ENCODE assay signal across 18 cellular contexts in genomic region chr10:133327651-133328357, GRCh38. TPM values are rescaled to one million over a fixed set of nuclear protein-coding genes. Genes with fewer than 3 reads are reported as not detected.
DNase-seq lines count a peak whose midpoint lies in the region; ATAC-seq, FAIRE-seq and TF ChIP-seq lines count a peak whose summit lies in the region.
"Had no signal": no experiment of that assay in that cellular context is flagged by ENCODE, and none has a peak within 500 bp of the region (broad histone marks: within the 10 kb centered on the region; RNA-seq: fewer than 3 reads in every experiment).

No MANE protein-coding gene starts in this region.

- no peak overlapping the region for H2AFZ ChIP-seq in HepG2 (ENCODE audit: low read length)
- H2AFZ ChIP-seq: PC-9 had no signal

- no peak overlapping the region for H3K4me2 ChIP-seq in HepG2 (ENCODE audit: low read depth, low read length)
- H3K4me2 ChIP-seq: PC-9 had no signal

- FAIRE-seq in HepG2 (lab: Jason Lieb, UNC) = no peak
- FAIRE-seq: frontal cortex had no signal

- TF ChIP-seq RAD21 in HepG2 (CRISPR knock-in tag; IDR thresholded peaks at IDR 0.05) = no peak

- H3K4me1 ChIP-seq in HepG2 (ENCODE audit: insufficient read depth, low read length) (peaks cover 29% of the 10 kb centered on the region), right lobe of liver (peaks cover 0 to 14% (median 0%) of the 10 kb centered on the region in 4 donors)

- peaks cover 11% of the 10 kb centered on the region for H3K36me3 Mint-ChIP-seq in brain
- no peaks in the 10 kb centered on the region for H3K36me3 Mint-ChIP-seq in type B pancreatic cell
- no peaks in the 10 kb centered on the region for H3K36me3 Mint-ChIP-seq in T-cell

- in situ Hi-C loops in HepG2 (cut with HindIII; ENCODE audit: extremely low pct_ligation_motif_present, low pct_unique_long_range_greater_than_20kb) = no loop called here

- H3K36me3 ChIP-seq in HepG2 (replicated peaks in 1 of 2; ENCODE audit: control insufficient read depth in 1 of 2, insufficient read depth in 2 of 2, low read length in 2 of 2) = no peaks in the 10 kb centered on the region
- H3K36me3 ChIP-seq in right lobe of liver = no peaks in the 10 kb centered on the region
- H3K36me3 ChIP-seq: uterus had no signal

- H3K4me3 ChIP-seq in HepG2 (replicated peaks in 1 of 3; ENCODE audit: insufficient read depth in 1 of 3, low read depth in 2 of 3, low read length in 3 of 3) (no peak overlapping the region; a peak in 1 of 6 replicates), right lobe of liver (no peak overlapping the region)
- H3K4me3 ChIP-seq: PC-9, uterus had no signal

- CTCF ChIA-PET in HepG2 (lab: Yijun Ruan, JAX; ENCODE audit: low intra/inter-chr PET ratio, low total read pairs) (no interaction called here), T-cell (lab: Charles Lee) (interaction anchor here in 1 of 2 donors (0.6 to 1.6 kb wide), 2 partner anchors 9 to 15 kb away, joined by 3 to 5 read pairs; no protein-coding TSS in a partner anchor)

- TF ChIP-seq EP300 in HepG2 (IDR thresholded peaks at IDR 0.05; ENCODE audit: low read depth in 2 of 2, low read length in 2 of 2) = no peak
- no peak for TF ChIP-seq EP300 in HepG2 (CRISPR knock-in tag; IDR thresholded peaks at IDR 0.05; ENCODE audit: borderline replicate concordance)

- DNase-seq in HepG2 (ENCODE audit: low spot score) (no peak), right lobe of liver (no peak), type B pancreatic cell (ENCODE audit: extremely low spot score, unreplicated experiment) (no peak), T-cell (no peak)
- DNase-seq: CD4-positive, alpha-beta T cell; NCI-H1417 treated with DMSO at 0.1 percent for 48 hours; nephron progenitor cell; PC-9; T-helper 1 cell; uterus had no signal

- no peaks in the 10 kb centered on the region for H3K79me2 ChIP-seq in HepG2 (ENCODE audit: insufficient read depth, low read length)

- TF ChIP-seq POLR2A in HepG2 (IDR thresholded peaks at IDR 0.05; ENCODE audit: insufficient read depth in 1 of 2, low read depth in 2 of 2, low read length in 2 of 2) = no peak
- no peak for TF ChIP-seq POLR2A in right lobe of liver (IDR thresholded peaks at IDR 0.05)

- H3K27ac Mint-ChIP-seq in brain (no peak overlapping the region), type B pancreatic cell (peak overlapping the region; percentile 5), T-cell (no peak overlapping the region)
- H3K27ac Mint-ChIP-seq: activated T-helper 17 cell treated with anti-CD3 and anti-CD28 coated beads, Interleukin-2, amount 50 U/mL, for 72 hours; CD4-positive, alpha-beta T cell; nephron progenitor cell had no signal

- ATAC-seq in HepG2 (no peak), right lobe of liver (no peak), T-cell (replicated peaks in 1 of 4) (no peak), GM21723 (IDR thresholded peaks at IDR 0.05; ENCODE audit: unreplicated experiment) (no peak)
- ATAC-seq: activated T-helper 17 cell treated with anti-CD3 and anti-CD28 coated beads, Interleukin-2, amount 50 U/mL, for 72 hours had no signal

- BruUV-seq in HepG2 (replicated peaks; lab: Mats Ljungman, UMichigan) = no TSS peak

- H3K27me3 Mint-ChIP-seq in brain = peaks cover 54% of the 10 kb centered on the region
- peaks cover 54% of the 10 kb centered on the region for H3K27me3 Mint-ChIP-seq in type B pancreatic cell
- peaks cover 10 to 42% of the 10 kb centered on the region in 2 donors for H3K27me3 Mint-ChIP-seq in T-cell

- WGBS in HepG2 (ENCODE audit: low lambda C conversion rate) = 0% methylated on average over 2 of the region's 12 CpGs
- WGBS in right lobe of liver (ENCODE audit: insufficient coverage, low coverage, low lambda C conversion rate, missing lambda C conversion rate) = 30% methylated on average over 3 of the region's 12 CpGs

- H3K9me3 Mint-ChIP-seq in brain (peaks cover 7 to 15% (median 13%) of the 10 kb centered on the region in 5 experiments), type B pancreatic cell (peaks cover 5% of the 10 kb centered on the region), T-cell (no peaks in the 10 kb centered on the region)
- H3K9me3 Mint-ChIP-seq: activated T-helper 17 cell treated with anti-CD3 and anti-CD28 coated beads, Interleukin-2, amount 50 U/mL, for 72 hours had no signal

- peaks cover 7 to 67% of the 10 kb centered on the region in 2 experiments for H3K27me3 ChIP-seq in HepG2 (ENCODE audit: control insufficient read depth in 1 of 2, insufficient read depth in 2 of 2, low read length in 2 of 2)
- peaks cover 14 to 24% of the 10 kb centered on the region in 2 donors for H3K27me3 ChIP-seq in right lobe of liver

- H3K9me3 ChIP-seq in HepG2 (ENCODE audit: low read length) (no peaks in the 10 kb centered on the region), right lobe of liver (no peaks in the 10 kb centered on the region)
- H3K9me3 ChIP-seq: uterus had no signal

- TF ChIP-seq CTCF in HepG2 (CRISPR knock-in tag; IDR thresholded peaks at IDR 0.05) (0 out of 2 replicates have a peak, but pooled peaks have one; percentile 18), right lobe of liver (IDR thresholded peaks at IDR 0.05) (no peak), brain (conservative IDR thresholded peaks at IDR 0.05) (no peak), type B pancreatic cell (conservative IDR thresholded peaks at IDR 0.05) (no peak)

- H3K4me1 Mint-ChIP-seq in brain = peaks cover 30% of the 10 kb centered on the region
- peaks cover 10% of the 10 kb centered on the region for H3K4me1 Mint-ChIP-seq in type B pancreatic cell (ENCODE audit: unreplicated experiment)
- peaks cover 10 to 16% (median 15%) of the 10 kb centered on the region in 3 donors for H3K4me1 Mint-ChIP-seq in T-cell
- H3K4me1 Mint-ChIP-seq: activated T-helper 17 cell treated with anti-CD3 and anti-CD28 coated beads, Interleukin-2, amount 50 U/mL, for 72 hours had no signal

- H4K20me1 ChIP-seq in HepG2 (ENCODE audit: insufficient read depth, low read length) = no peaks in the 10 kb centered on the region

- H3K4me3 Mint-ChIP-seq in brain (peak overlapping the region in 3 of 5 experiments; percentile 2 to 44 (median 23)), type B pancreatic cell (no peak overlapping the region), T-cell (no peak overlapping the region)
- H3K4me3 Mint-ChIP-seq: activated T-helper 17 cell treated with anti-CD3 and anti-CD28 coated beads, Interleukin-2, amount 50 U/mL, for 72 hours; CD4-positive, alpha-beta T cell; nephron progenitor cell had no signal

- no peak overlapping the region for H3K9ac ChIP-seq in HepG2 (ENCODE audit: insufficient read depth, low read depth, low read length)

- intact Hi-C loops in HepG2 (cut with micrococcal nuclease; ENCODE audit: unreplicated experiment) = loop anchor here (1.0 to 10.0 kb wide), 3 partner anchors 21 to 67 kb away; partner anchors contain the start of genes ECHS1, MTG1 and PAOX
- intact Hi-C loops in right lobe of liver (cut with DNase I) = loop anchor here in 1 of 2 donors (10.0 kb wide), 1 partner anchor 47 kb away; the partner anchor contains the start of genes ECHS1 and PAOX

- H3K27ac ChIP-seq in HepG2 (ENCODE audit: extremely low read length, insufficient read depth, low read length) (no peak overlapping the region), right lobe of liver (no peak overlapping the region)
- H3K27ac ChIP-seq: PC-9, uterus had no signal

- POLR2A ChIA-PET in HepG2 (lab: Yijun Ruan, JAX) = interaction anchor here (2.0 to 4.5 kb wide), 2 partner anchors 20 to 30 kb away, joined by 9 to 31 read pairs; partner anchors contain the start of genes FUOM and PRAP1
- POLR2A ChIA-PET in T-cell (lab: Charles Lee) = no interaction called here

RNA-seq across cellular contexts. Expression of gene CALY, which starts 8.9 kb away (rescaled TPM):
- total RNA-seq in HepG2 (2016; rRNA removed; fragmentation: Illumina TruSeq; extraction: Trizol) (not detected in 2 replicates), right lobe of liver (not detected), type B pancreatic cell (ENCODE audit: low replicate concordance) (3.6 and 8.5 TPM in 2 replicates), T-cell (1 to 10 TPM in 4 of 5 donors, under 1 TPM in 1; 0.68 to 5.1 (median 3.6) TPM)
- total RNA-seq in HepG2 (2016; cell fraction: cytosol; rRNA removed; fragmentation: Illumina TruSeq; extraction: Trizol; ENCODE audit: low read depth) = not detected in 2 replicates
- not detected in 2 replicates for total RNA-seq in HepG2 (2016; cell fraction: insoluble cytoplasmic fraction; rRNA removed; fragmentation: Illumina TruSeq; extraction: Trizol)
- total RNA-seq in HepG2 (2016; cell fraction: membrane; rRNA removed; fragmentation: Illumina TruSeq; extraction: Trizol) = not detected in 2 replicates
- total RNA-seq in HepG2 (2016; cell fraction: nucleus; rRNA removed; fragmentation: Illumina TruSeq; extraction: Trizol) = not detected in 2 replicates
- polyA plus RNA-seq in HepG2 (2011; rRNA removed) (0.08 and 0.21 TPM in 2 replicates), brain (ENCODE audit: insufficient read depth, low read depth, low replicate concordance) (52.8 TPM)
- 0.12 and 0.31 TPM in 2 replicates for polyA plus RNA-seq in HepG2 (2011; cell fraction: cytosol; rRNA removed)
- polyA plus RNA-seq in HepG2 (2011; cell fraction: nucleus; rRNA removed) = 0.50 and 0.55 TPM in 2 replicates
- 0.23 and 0.35 TPM in 2 replicates for polyA plus RNA-seq in HepG2 (2012)
- polyA plus RNA-seq in HepG2 (2016; cell fraction: cytosol; fragmentation: Illumina TruSeq; extraction: Trizol; ENCODE audit: low read depth) = not detected in 2 replicates
- polyA plus RNA-seq in HepG2 (2016; cell fraction: insoluble cytoplasmic fraction; fragmentation: Illumina TruSeq; extraction: Trizol; ENCODE audit: low read depth) = not detected in 2 replicates
- polyA plus RNA-seq in HepG2 (2016; cell fraction: membrane; fragmentation: Illumina TruSeq; extraction: Trizol; ENCODE audit: low read depth) = not detected in 2 replicates
- not detected in 2 replicates for polyA plus RNA-seq in HepG2 (2016; cell fraction: nucleus; fragmentation: Illumina TruSeq; extraction: Trizol; ENCODE audit: insufficient read depth, low read depth)
- polyA minus RNA-seq in HepG2 (2011; rRNA and poly(A)+ RNA removed; ENCODE audit: low replicate concordance) = 0.12 TPM in 1 of 2 replicates, not detected in the other
- not detected in 2 replicates for polyA minus RNA-seq in HepG2 (2011; cell fraction: cytosol; rRNA and poly(A)+ RNA removed)
- not detected in 2 replicates for polyA minus RNA-seq in HepG2 (2011; cell fraction: nucleus; rRNA and poly(A)+ RNA removed)
- total RNA-seq: activated T-helper 17 cell treated with anti-CD3 and anti-CD28 coated beads, Interleukin-2, amount 50 U/mL, for 72 hours; Daoy; lower leg skin; PC-9; renal cortical epithelial cell had no signal

RNA-seq across cellular contexts. Expression of gene ZNF511, which starts 19.1 kb away (rescaled TPM):
- total RNA-seq in HepG2 (2016; rRNA removed; fragmentation: Illumina TruSeq; extraction: Trizol) = 53.4 and 66.4 TPM in 2 replicates
- total RNA-seq in HepG2 (2016; cell fraction: cytosol; rRNA removed; fragmentation: Illumina TruSeq; extraction: Trizol; ENCODE audit: low read depth) = 127 and 151 TPM in 2 replicates
- 45.9 and 63.3 TPM in 2 replicates for total RNA-seq in HepG2 (2016; cell fraction: insoluble cytoplasmic fraction; rRNA removed; fragmentation: Illumina TruSeq; extraction: Trizol)
- total RNA-seq in HepG2 (2016; cell fraction: membrane; rRNA removed; fragmentation: Illumina TruSeq; extraction: Trizol) = 118 and 128 TPM in 2 replicates
- total RNA-seq in HepG2 (2016; cell fraction: nucleus; rRNA removed; fragmentation: Illumina TruSeq; extraction: Trizol) = 24.0 and 36.2 TPM in 2 replicates
- polyA plus RNA-seq in HepG2 (2011; rRNA removed) = 35.6 and 37.0 TPM in 2 replicates
- polyA plus RNA-seq in HepG2 (2011; cell fraction: cytosol; rRNA removed) = 27.9 and 34.4 TPM in 2 replicates
- polyA plus RNA-seq in HepG2 (2011; cell fraction: nucleus; rRNA removed) = 40.1 and 48.7 TPM in 2 replicates
- polyA plus RNA-seq in HepG2 (2012) = 30.0 and 30.3 TPM in 2 replicates
- 150 and 156 TPM in 2 replicates for polyA plus RNA-seq in HepG2 (2016; cell fraction: cytosol; fragmentation: Illumina TruSeq; extraction: Trizol; ENCODE audit: low read depth)
- polyA plus RNA-seq in HepG2 (2016; cell fraction: insoluble cytoplasmic fraction; fragmentation: Illumina TruSeq; extraction: Trizol; ENCODE audit: low read depth) = 57.9 and 63.8 TPM in 2 replicates
- 121 and 129 TPM in 2 replicates for polyA plus RNA-seq in HepG2 (2016; cell fraction: membrane; fragmentation: Illumina TruSeq; extraction: Trizol; ENCODE audit: low read depth)
- polyA plus RNA-seq in HepG2 (2016; cell fraction: nucleus; fragmentation: Illumina TruSeq; extraction: Trizol; ENCODE audit: insufficient read depth, low read depth) = 62.1 and 62.9 TPM in 2 replicates
- 48.5 and 63.6 TPM in 2 replicates for polyA minus RNA-seq in HepG2 (2011; rRNA and poly(A)+ RNA removed; ENCODE audit: low replicate concordance)
- 11.6 and 21.1 TPM in 2 replicates for polyA minus RNA-seq in HepG2 (2011; cell fraction: cytosol; rRNA and poly(A)+ RNA removed)
- polyA minus RNA-seq in HepG2 (2011; cell fraction: nucleus; rRNA and poly(A)+ RNA removed) = 13.3 and 16.2 TPM in 2 replicates
- 10 to 100 TPM; 17.4 to 30.2 (median 25.9) TPM for total RNA-seq in right lobe of liver
- 39.1 TPM for polyA plus RNA-seq in brain (ENCODE audit: insufficient read depth, low read depth, low replicate concordance)
- 39.7 and 51.9 TPM in 2 replicates for total RNA-seq in type B pancreatic cell (ENCODE audit: low replicate concordance)
- total RNA-seq in T-cell = 10 to 100 TPM; 35.2 to 44.7 (median 36.8) TPM

RNA-seq across cellular contexts. Expression of gene TUBGCP2, which starts 19.1 kb away (rescaled TPM):
- 34.5 and 44.1 TPM in 2 replicates for total RNA-seq in HepG2 (2016; rRNA removed; fragmentation: Illumina TruSeq; extraction: Trizol)
- 7.2 and 8.9 TPM in 2 replicates for total RNA-seq in HepG2 (2016; cell fraction: cytosol; rRNA removed; fragmentation: Illumina TruSeq; extraction: Trizol; ENCODE audit: low read depth)
- total RNA-seq in HepG2 (2016; cell fraction: insoluble cytoplasmic fraction; rRNA removed; fragmentation: Illumina TruSeq; extraction: Trizol) = 37.9 and 41.1 TPM in 2 replicates
- total RNA-seq in HepG2 (2016; cell fraction: membrane; rRNA removed; fragmentation: Illumina TruSeq; extraction: Trizol) = 17.0 and 24.0 TPM in 2 replicates
- 16.5 and 20.7 TPM in 2 replicates for total RNA-seq in HepG2 (2016; cell fraction: nucleus; rRNA removed; fragmentation: Illumina TruSeq; extraction: Trizol)
- polyA plus RNA-seq in HepG2 (2011; rRNA removed) = 21.3 and 22.6 TPM in 2 replicates
- polyA plus RNA-seq in HepG2 (2011; cell fraction: cytosol; rRNA removed) = 14.3 and 19.4 TPM in 2 replicates
- polyA plus RNA-seq in HepG2 (2011; cell fraction: nucleus; rRNA removed) = 51.6 and 62.8 TPM in 2 replicates
- 17.9 and 24.1 TPM in 2 replicates for polyA plus RNA-seq in HepG2 (2012)
- 4.7 and 4.8 TPM in 2 replicates for polyA plus RNA-seq in HepG2 (2016; cell fraction: cytosol; fragmentation: Illumina TruSeq; extraction: Trizol; ENCODE audit: low read depth)
- 34.0 and 36.8 TPM in 2 replicates for polyA plus RNA-seq in HepG2 (2016; cell fraction: insoluble cytoplasmic fraction; fragmentation: Illumina TruSeq; extraction: Trizol; ENCODE audit: low read depth)
- polyA plus RNA-seq in HepG2 (2016; cell fraction: membrane; fragmentation: Illumina TruSeq; extraction: Trizol; ENCODE audit: low read depth) = 8.5 and 11.7 TPM in 2 replicates
- 51.1 and 52.9 TPM in 2 replicates for polyA plus RNA-seq in HepG2 (2016; cell fraction: nucleus; fragmentation: Illumina TruSeq; extraction: Trizol; ENCODE audit: insufficient read depth, low read depth)
- polyA minus RNA-seq in HepG2 (2011; rRNA and poly(A)+ RNA removed; ENCODE audit: low replicate concordance) = 49.0 and 64.6 TPM in 2 replicates
- polyA minus RNA-seq in HepG2 (2011; cell fraction: cytosol; rRNA and poly(A)+ RNA removed) = 16.4 and 17.1 TPM in 2 replicates
- 29.6 and 40.8 TPM in 2 replicates for polyA minus RNA-seq in HepG2 (2011; cell fraction: nucleus; rRNA and poly(A)+ RNA removed)
- 10 to 100 TPM; 19.6 to 30.0 (median 25.6) TPM for total RNA-seq in right lobe of liver
- polyA plus RNA-seq in brain (ENCODE audit: insufficient read depth, low read depth, low replicate concordance) = 58.0 TPM
- total RNA-seq in type B pancreatic cell (ENCODE audit: low replicate concordance) = 57.9 and 58.6 TPM in 2 replicates
- total RNA-seq in T-cell = 10 to 100 TPM; 64.5 to 80.8 (median 72.7) TPM

RNA-seq across cellular contexts. Expression of gene PRAP1, which starts 19.4 kb away (rescaled TPM):
- 22.4 and 48.2 TPM in 2 replicates for total RNA-seq in HepG2 (2016; rRNA removed; fragmentation: Illumina TruSeq; extraction: Trizol)
- 14.5 and 19.5 TPM in 2 replicates for total RNA-seq in HepG2 (2016; cell fraction: cytosol; rRNA removed; fragmentation: Illumina TruSeq; extraction: Trizol; ENCODE audit: low read depth)
- total RNA-seq in HepG2 (2016; cell fraction: insoluble cytoplasmic fraction; rRNA removed; fragmentation: Illumina TruSeq; extraction: Trizol) = 19.1 and 44.0 TPM in 2 replicates
- 12.8 and 15.9 TPM in 2 replicates for total RNA-seq in HepG2 (2016; cell fraction: membrane; rRNA removed; fragmentation: Illumina TruSeq; extraction: Trizol)
- total RNA-seq in HepG2 (2016; cell fraction: nucleus; rRNA removed; fragmentation: Illumina TruSeq; extraction: Trizol) = 39.5 and 48.3 TPM in 2 replicates
- polyA plus RNA-seq in HepG2 (2011; rRNA removed) = 20.8 and 26.7 TPM in 2 replicates
- polyA plus RNA-seq in HepG2 (2011; cell fraction: cytosol; rRNA removed) = 32.8 and 46.2 TPM in 2 replicates
- polyA plus RNA-seq in HepG2 (2011; cell fraction: nucleus; rRNA removed) = 13.6 and 16.7 TPM in 2 replicates
- 18.3 and 22.2 TPM in 2 replicates for polyA plus RNA-seq in HepG2 (2012)
- 25.2 and 25.3 TPM in 2 replicates for polyA plus RNA-seq in HepG2 (2016; cell fraction: cytosol; fragmentation: Illumina TruSeq; extraction: Trizol; ENCODE audit: low read depth)
- 31.2 and 35.2 TPM in 2 replicates for polyA plus RNA-seq in HepG2 (2016; cell fraction: insoluble cytoplasmic fraction; fragmentation: Illumina TruSeq; extraction: Trizol; ENCODE audit: low read depth)
- 21.3 and 23.0 TPM in 2 replicates for polyA plus RNA-seq in HepG2 (2016; cell fraction: membrane; fragmentation: Illumina TruSeq; extraction: Trizol; ENCODE audit: low read depth)
- 99.8 and 108 TPM in 2 replicates for polyA plus RNA-seq in HepG2 (2016; cell fraction: nucleus; fragmentation: Illumina TruSeq; extraction: Trizol; ENCODE audit: insufficient read depth, low read depth)
- polyA minus RNA-seq in HepG2 (2011; rRNA and poly(A)+ RNA removed; ENCODE audit: low replicate concordance) = 11.2 TPM in 1 of 2 replicates, not detected in the other
- 7.7 and 10.1 TPM in 2 replicates for polyA minus RNA-seq in HepG2 (2011; cell fraction: cytosol; rRNA and poly(A)+ RNA removed)
- polyA minus RNA-seq in HepG2 (2011; cell fraction: nucleus; rRNA and poly(A)+ RNA removed) = 2.6 and 4.7 TPM in 2 replicates
- total RNA-seq in right lobe of liver = 100 to 1,000 TPM; 177 to 522 (median 298) TPM
- not detected for polyA plus RNA-seq in brain (ENCODE audit: insufficient read depth, low read depth, low replicate concordance)
- total RNA-seq in type B pancreatic cell (ENCODE audit: low replicate concordance) = 1.3 and 2.8 TPM in 2 replicates
- not detected for total RNA-seq in T-cell
- total RNA-seq: activated T-helper 17 cell treated with anti-CD3 and anti-CD28 coated beads, Interleukin-2, amount 50 U/mL, for 72 hours; CD4-positive, alpha-beta T cell; Daoy; frontal cortex; lower leg skin; NCI-H460; PC-9; renal cortical epithelial cell; uterus had no signal

RNA-seq across cellular contexts. Expression of gene FUOM, which starts 30.0 kb away (rescaled TPM):
- 60.4 and 64.2 TPM in 2 replicates for total RNA-seq in HepG2 (2016; rRNA removed; fragmentation: Illumina TruSeq; extraction: Trizol)
- total RNA-seq in HepG2 (2016; cell fraction: cytosol; rRNA removed; fragmentation: Illumina TruSeq; extraction: Trizol; ENCODE audit: low read depth) = 57.8 and 71.7 TPM in 2 replicates
- total RNA-seq in HepG2 (2016; cell fraction: insoluble cytoplasmic fraction; rRNA removed; fragmentation: Illumina TruSeq; extraction: Trizol) = 67.9 and 76.3 TPM in 2 replicates
- 58.7 and 70.4 TPM in 2 replicates for total RNA-seq in HepG2 (2016; cell fraction: membrane; rRNA removed; fragmentation: Illumina TruSeq; extraction: Trizol)
- total RNA-seq in HepG2 (2016; cell fraction: nucleus; rRNA removed; fragmentation: Illumina TruSeq; extraction: Trizol) = 36.8 and 40.4 TPM in 2 replicates
- 27.5 and 29.3 TPM in 2 replicates for polyA plus RNA-seq in HepG2 (2011; rRNA removed)
- 32.4 and 52.6 TPM in 2 replicates for polyA plus RNA-seq in HepG2 (2011; cell fraction: cytosol; rRNA removed)
- 38.8 and 43.2 TPM in 2 replicates for polyA plus RNA-seq in HepG2 (2011; cell fraction: nucleus; rRNA removed)
- 14.1 and 20.9 TPM in 2 replicates for polyA plus RNA-seq in HepG2 (2012)
- polyA plus RNA-seq in HepG2 (2016; cell fraction: cytosol; fragmentation: Illumina TruSeq; extraction: Trizol; ENCODE audit: low read depth) = 45.1 and 62.7 TPM in 2 replicates
- polyA plus RNA-seq in HepG2 (2016; cell fraction: insoluble cytoplasmic fraction; fragmentation: Illumina TruSeq; extraction: Trizol; ENCODE audit: low read depth) = 61.9 and 62.9 TPM in 2 replicates
- polyA plus RNA-seq in HepG2 (2016; cell fraction: membrane; fragmentation: Illumina TruSeq; extraction: Trizol; ENCODE audit: low read depth) = 48.7 and 50.0 TPM in 2 replicates
- polyA plus RNA-seq in HepG2 (2016; cell fraction: nucleus; fragmentation: Illumina TruSeq; extraction: Trizol; ENCODE audit: insufficient read depth, low read depth) = 39.1 and 50.6 TPM in 2 replicates
- 5.1 and 15.7 TPM in 2 replicates for polyA minus RNA-seq in HepG2 (2011; rRNA and poly(A)+ RNA removed; ENCODE audit: low replicate concordance)
- 4.8 and 6.5 TPM in 2 replicates for polyA minus RNA-seq in HepG2 (2011; cell fraction: cytosol; rRNA and poly(A)+ RNA removed)
- polyA minus RNA-seq in HepG2 (2011; cell fraction: nucleus; rRNA and poly(A)+ RNA removed) = 34.6 and 37.3 TPM in 2 replicates
- total RNA-seq in right lobe of liver = 100 to 1,000 TPM in 4 of 6 experiments, 10 to 100 TPM in 2; 76.1 to 158 (median 124) TPM
- 3.5 TPM for polyA plus RNA-seq in brain (ENCODE audit: insufficient read depth, low read depth, low replicate concordance)
- 20.4 and 21.7 TPM in 2 replicates for total RNA-seq in type B pancreatic cell (ENCODE audit: low replicate concordance)
- total RNA-seq in T-cell = 10 to 100 TPM in 4 of 5 donors, 1 to 10 TPM in 1; 9.4 to 30.3 (median 26.9) TPM

Comparison
In these comparisons a context has a peak if more than half of its experiments do, and no peak if none do; other contexts are left out.
1. H3K4me3 Mint-ChIP-seq: peak in brain (3 of 5); none in type B pancreatic cell (single experiment) and T-cell (0 of 3).